Comparison of ENCODE assay signal across 8 cellular contexts in genomic region chr15:44830692-44831408, GRCh38.
DNase-seq lines count a peak whose midpoint lies in the region; ATAC-seq, FAIRE-seq and TF ChIP-seq lines count a peak whose summit lies in the region.
"Not testable (repeated sequence)": the region's sequence is repeated elsewhere in the genome, so short reads cannot be mapped to it uniquely, and the experiment has no call there.

No MANE protein-coding gene starts in this region.

- not testable (repeated sequence) for H3K27me3 Mint-ChIP-seq in activated CD4-positive, alpha-beta memory T cell treated with anti-CD3 and anti-CD28 coated beads for 36 hours; astrocyte (ENCODE audit: low read depth, unreplicated experiment)

- CTCF ChIA-PET in A673 (lab: Charles Lee) = not testable (repeated sequence)
- CTCF ChIA-PET in activated CD4-positive, alpha-beta memory T cell treated with anti-CD3 and anti-CD28 coated beads for 36 hours (lab: Charles Lee) = interaction anchor here (0.7 to 1.2 kb wide), 2 partner anchors 246 to 287 kb away, joined by 3 read pairs; no protein-coding TSS in a partner anchor

- not testable (repeated sequence) for H3K36me3 Mint-ChIP-seq in activated CD4-positive, alpha-beta memory T cell treated with anti-CD3 and anti-CD28 coated beads for 36 hours; astrocyte (ENCODE audit: low read depth, unreplicated experiment)

- intact Hi-C loops in A673 (cut with micrococcal nuclease; ENCODE audit: unreplicated experiment); activated CD4-positive, alpha-beta memory T cell treated with anti-CD3 and anti-CD28 coated beads for 36 hours (cut with micrococcal nuclease); right lobe of liver (cut with DNase I): not testable (repeated sequence)

- not testable (repeated sequence) for H3K9ac ChIP-seq in astrocyte (ENCODE audit: low read length); smooth muscle cell (ENCODE audit: low read depth)

- not testable (repeated sequence) for H3K9me3 ChIP-seq in A673 (ENCODE audit: low read depth, low read length, poor library complexity, severe bottlenecking); astrocyte (ENCODE audit: insufficient read depth, low read depth, low read length); esophagus (ENCODE audit: control insufficient read depth in 2 of 2, insufficient read depth in 1 of 2, low read depth in 1 of 2, low read length in 1 of 2); right lobe of liver; smooth muscle cell (replicated peaks; ENCODE audit: low read depth)

- not testable (repeated sequence) for H3K4me2 ChIP-seq in astrocyte (ENCODE audit: low read length); smooth muscle cell

- not testable (repeated sequence) for H3K9me3 Mint-ChIP-seq in activated CD4-positive, alpha-beta memory T cell treated with anti-CD3 and anti-CD28 coated beads for 36 hours; astrocyte (ENCODE audit: unreplicated experiment)

- H2AFZ ChIP-seq in astrocyte (ENCODE audit: low read depth, low read length) (peak overlapping the region; percentile 60), smooth muscle cell (ENCODE audit: low read depth) (peak overlapping the region; percentile 44)

- ATAC-seq in right lobe of liver = peak in 2 of 4 donors; percentile 23 to 69

- not testable (repeated sequence) for TF ChIP-seq POLR2A in right lobe of liver (IDR thresholded peaks at IDR 0.05)

- not testable (repeated sequence) for BruUV-seq in A673 (replicated peaks; lab: Mats Ljungman, UMichigan)

- peak overlapping the region; percentile 77 for H3K27ac Mint-ChIP-seq in activated CD4-positive, alpha-beta memory T cell treated with anti-CD3 and anti-CD28 coated beads for 36 hours
- peak overlapping the region; percentile 85 for H3K27ac Mint-ChIP-seq in astrocyte (ENCODE audit: unreplicated experiment)

- POLR2A ChIA-PET in A673 (lab: Charles Lee; ENCODE audit: low non-redundant PET); activated CD4-positive, alpha-beta memory T cell treated with anti-CD3 and anti-CD28 coated beads for 36 hours (lab: Charles Lee): not testable (repeated sequence)

- not testable (repeated sequence) for TF ChIP-seq CTCF in A673 (conservative IDR thresholded peaks at IDR 0.05; ENCODE audit: low read depth, low read length); HL-60 (IDR thresholded peaks at IDR 0.05; ENCODE audit: insufficient read depth, low read length); astrocyte (IDR thresholded peaks at IDR 0.05; ENCODE audit: insufficient read depth, low read depth, low read length); right lobe of liver (IDR thresholded peaks at IDR 0.05); smooth muscle cell (IDR thresholded peaks at IDR 0.05; ENCODE audit: borderline replicate concordance, insufficient read depth, poor library complexity, severe bottlenecking)

- not testable (repeated sequence) for H3K27me3 ChIP-seq in A673 (replicated peaks; ENCODE audit: insufficient read depth, low read depth, low read length, poor library complexity); HL-60 (ENCODE audit: insufficient read depth, poor library complexity, severe bottlenecking); astrocyte (ENCODE audit: insufficient read depth, low read length); esophagus (ENCODE audit: control insufficient read depth in 1 of 2, insufficient read depth in 2 of 2, low read length in 2 of 2); right lobe of liver; smooth muscle cell (ENCODE audit: low read depth)

- H3K4me1 Mint-ChIP-seq in activated CD4-positive, alpha-beta memory T cell treated with anti-CD3 and anti-CD28 coated beads for 36 hours (ENCODE audit: low read depth) = peaks cover 13% of the 10 kb centered on the region
- not testable (repeated sequence) for H3K4me1 Mint-ChIP-seq in astrocyte (ENCODE audit: low read depth, unreplicated experiment)

- WGBS in esophagus, 2 donors = 40 to 43% methylated on average over 5 of the region's 6 CpGs
- WGBS in right lobe of liver (ENCODE audit: insufficient coverage, low coverage, low lambda C conversion rate, missing lambda C conversion rate) = 27% methylated on average over 4 of the region's 6 CpGs
- WGBS in smooth muscle cell (ENCODE audit: low lambda C conversion rate) = 38% methylated on average over 6 of the region's 6 CpGs

- not testable (repeated sequence) for DNase-seq in A673 (ENCODE audit: low spot score); smooth muscle cell (lab: John Stamatoyannopoulos, UW; ENCODE audit: unreplicated experiment)
- DNase-seq in HL-60 (ENCODE audit: low read depth in 1 of 2, low spot score in 1 of 2) (peak in 1 of 2 experiments; percentile 46), RPMI7951 (ENCODE audit: low read depth) (peak; percentile 27), astrocyte (ENCODE audit: low read depth) (peak; percentile 29), right lobe of liver (peak in 1 of 3 donors; percentile 67)
- DNase-seq in activated CD4-positive, alpha-beta memory T cell treated with anti-CD3 and anti-CD28 coated beads for 36 hours = peak; percentile 41

- not testable (repeated sequence) for H3K36me3 ChIP-seq in A673 (ENCODE audit: insufficient read depth, low read length, poor library complexity, severe bottlenecking); astrocyte (ENCODE audit: insufficient read depth, low read length); esophagus (ENCODE audit: control insufficient read depth in 2 of 2, insufficient read depth in 2 of 2, low read length in 1 of 2); right lobe of liver; smooth muscle cell (ENCODE audit: low read depth)

- peak overlapping the region; percentile 47 for H3K27ac ChIP-seq in A673 (ENCODE audit: low read depth, low read length, poor library complexity, severe bottlenecking)
- H3K27ac ChIP-seq in HL-60 (replicated peaks) = peak overlapping the region; percentile 61
- H3K27ac ChIP-seq in astrocyte (ENCODE audit: low read depth, low read length) = peak overlapping the region; percentile 42
- peak overlapping the region; percentile 49 to 65 for H3K27ac ChIP-seq in esophagus (ENCODE audit: low read depth in 2 of 2, low read length in 1 of 2)
- peak overlapping the region; percentile 26 to 44 (median 37) for H3K27ac ChIP-seq in right lobe of liver
- peak overlapping the region; percentile 56 for H3K27ac ChIP-seq in smooth muscle cell (ENCODE audit: low read depth)

- H4K20me1 ChIP-seq in astrocyte (ENCODE audit: insufficient read depth, low read length); smooth muscle cell (ENCODE audit: low read depth): not testable (repeated sequence)

- not testable (repeated sequence) for H3K79me2 ChIP-seq in astrocyte (ENCODE audit: insufficient read depth, low read length); smooth muscle cell (ENCODE audit: low read depth)

- H3K4me1 ChIP-seq in A673 (ENCODE audit: insufficient read depth, low read length, poor library complexity, severe bottlenecking); astrocyte (ENCODE audit: insufficient read depth, low read length); esophagus (ENCODE audit: control insufficient read depth in 2 of 2, insufficient read depth in 2 of 2, low read length in 1 of 2); smooth muscle cell (ENCODE audit: low read depth): not testable (repeated sequence)
- peaks cover 0 to 40% (median 15%) of the 10 kb centered on the region in 4 donors for H3K4me1 ChIP-seq in right lobe of liver

- H3K4me3 Mint-ChIP-seq in activated CD4-positive, alpha-beta memory T cell treated with anti-CD3 and anti-CD28 coated beads for 36 hours; astrocyte (ENCODE audit: unreplicated experiment): not testable (repeated sequence)

- H3K4me3 ChIP-seq in A673 (ENCODE audit: low read depth, low read length, poor library complexity, severe bottlenecking); HL-60 (replicated peaks; ENCODE audit: insufficient read depth, low read length); astrocyte (ENCODE audit: insufficient read depth, low read depth, low read length); esophagus (ENCODE audit: low read depth in 1 of 2, low read length in 2 of 2); right lobe of liver; smooth muscle cell: not testable (repeated sequence)

- H3F3A ChIP-seq in smooth muscle cell (ENCODE audit: low read depth) = not testable (repeated sequence)

- FAIRE-seq in astrocyte (lab: Jason Lieb, UNC) = not testable (repeated sequence)
